Comparison of ENCODE assay signal across 8 cellular contexts in genomic region chr2:199458806-199459285, GRCh38. TPM values are rescaled to one million over a fixed set of nuclear protein-coding genes. Genes with fewer than 3 reads are reported as not detected.
DNase-seq lines count a peak whose midpoint lies in the region; ATAC-seq lines count a peak whose summit lies in the region.

No MANE protein-coding gene starts in this region.

- peak overlapping the region; percentile 95 for H3K4me3 Mint-ChIP-seq in activated naive CD4-positive, alpha-beta T cell treated with anti-CD3 and anti-CD28 coated beads, Interleukin-2, amount 10 ng/mL, durations not matched to agents 7 days and 5 days

- intact Hi-C loops in right cardiac atrium (cut with DNase I): no loop called here
- intact Hi-C loops in sciatic nerve (cut with DNase I): no loop called here

- peak; percentile 46 for DNase-seq in activated T-cell treated with anti-CD3 and anti-CD28 coated beads, Interleukin-2, amount 50 U/mL, for 1 hour
- DNase-seq in activated T-cell treated with anti-CD3 and anti-CD28 coated beads for 4 hours (no peak), right cardiac atrium (peak; percentile 38 to 72 (median 67)), sciatic nerve (ENCODE audit: low spot score) (no peak), RPMI8226 (no peak), NCI-H2081 treated with DMSO at 0.1 percent for 48 hours (lab: John Stamatoyannopoulos, UW) (no peak)
- no peak for DNase-seq in activated naive CD4-positive, alpha-beta T cell treated with anti-CD3 and anti-CD28 coated beads, Interleukin-2, amount 10 ng/mL, durations not matched to agents 7 days and 5 days

- no peaks in the 10 kb centered on the region for H3K9me3 ChIP-seq in right cardiac atrium (ENCODE audit: control insufficient read depth, low read length)

- CTCF ChIA-PET in activated naive CD4-positive, alpha-beta T cell treated with anti-CD3 and anti-CD28 coated beads, Interleukin-2, amount 10 ng/mL, durations not matched to agents 7 days and 5 days (lab: Charles Lee): no interaction called here

- peak overlapping the region; percentile 48 for H3K27ac ChIP-seq in right cardiac atrium (ENCODE audit: low read length)

- peak; percentile 40 for ATAC-seq in HG03175 (IDR thresholded peaks at IDR 0.05; ENCODE audit: unreplicated experiment)
- ATAC-seq in right cardiac atrium: peak; percentile 49 to 59
- ATAC-seq in sciatic nerve: peak; percentile 8

- H3K4me1 Mint-ChIP-seq in activated naive CD4-positive, alpha-beta T cell treated with anti-CD3 and anti-CD28 coated beads, Interleukin-2, amount 10 ng/mL, durations not matched to agents 7 days and 5 days: peaks cover 33% of the 10 kb centered on the region

- WGBS in right cardiac atrium: under 1% methylated on average over 56 of the region's 56 CpGs

- H3K9me3 Mint-ChIP-seq in activated naive CD4-positive, alpha-beta T cell treated with anti-CD3 and anti-CD28 coated beads, Interleukin-2, amount 10 ng/mL, durations not matched to agents 7 days and 5 days: no peaks in the 10 kb centered on the region

- H3K27me3 ChIP-seq in right cardiac atrium (ENCODE audit: control insufficient read depth, insufficient read depth): peaks cover 6% of the 10 kb centered on the region

- H3K27me3 Mint-ChIP-seq in activated naive CD4-positive, alpha-beta T cell treated with anti-CD3 and anti-CD28 coated beads, Interleukin-2, amount 10 ng/mL, durations not matched to agents 7 days and 5 days: peaks cover 93% of the 10 kb centered on the region

- peak overlapping the region; percentile 96 for H3K4me3 ChIP-seq in right cardiac atrium (ENCODE audit: low read length)

- no peak overlapping the region for H3K27ac Mint-ChIP-seq in activated naive CD4-positive, alpha-beta T cell treated with anti-CD3 and anti-CD28 coated beads, Interleukin-2, amount 10 ng/mL, durations not matched to agents 7 days and 5 days

- peaks cover 4% of the 10 kb centered on the region for H3K4me1 ChIP-seq in right cardiac atrium (ENCODE audit: control insufficient read depth, insufficient read depth, low read length)

- H3K36me3 Mint-ChIP-seq in activated naive CD4-positive, alpha-beta T cell treated with anti-CD3 and anti-CD28 coated beads, Interleukin-2, amount 10 ng/mL, durations not matched to agents 7 days and 5 days: peaks cover 15% of the 10 kb centered on the region

RNA-seq across cellular contexts. Expression of gene SATB2, which starts 1.1 kb away (rescaled TPM):
- 1 to 10 TPM; 1.4 to 2.2 (median 1.9) TPM for total RNA-seq in right cardiac atrium
- polyA plus RNA-seq in right cardiac atrium: 0.75 TPM
- 8.8 TPM for total RNA-seq in sciatic nerve

Comparison
In these comparisons a context has a peak if more than half of its experiments do, and no peak if none do; other contexts are left out.
1. DNase-seq: peak in activated T-cell treated with anti-CD3 and anti-CD28 coated beads, Interleukin-2, amount 50 U/mL, for 1 hour (single experiment) and right cardiac atrium (3 of 3); none in activated T-cell treated with anti-CD3 and anti-CD28 coated beads for 4 hours (single experiment), activated naive CD4-positive, alpha-beta T cell treated with anti-CD3 and anti-CD28 coated beads, Interleukin-2, amount 10 ng/mL, durations not matched to agents 7 days and 5 days (single experiment), sciatic nerve (single experiment), RPMI8226 (single experiment) and NCI-H2081 treated with DMSO at 0.1 percent for 48 hours (single experiment).
2. Peak in every context shown above with its lines, with median percentiles within 50 percentile points of each other: ATAC-seq.